1 cellular context compared by ENCODE assay signal in genomic region chr9:21802418-21803000, GRCh38.
A peak's percentile ranks its signal among the peaks of the same experiment; 100 is the strongest.
TF ChIP-seq lines count a peak whose summit lies in the region.

TSS of gene MTAP (plus strand) at chr9:21802636. CDS start at chr9:21802749, 113 bp downstream.

TF ChIP-seq in GM12878, 131 proteins besides CTCF, POLR2A, EP300 and RAD21 (continued from another document and continues in another):
- TF ChIP-seq JUNB (IDR thresholded peaks at IDR 0.05) (no peak), IKZF2 (IDR thresholded peaks at IDR 0.05) (0 out of 4 replicates have a peak, but pooled peaks of 1 of the 2 experiments have one; percentile 49), TARDBP (IDR thresholded peaks at IDR 0.05; ENCODE audit: borderline replicate concordance) (peak; percentile 19; the same call in 1 of the 2 replicates), SP1 (IDR thresholded peaks at IDR 0.05; ENCODE audit: low read depth, low read length) (peak; percentile 27), FOXK2 (IDR thresholded peaks at IDR 0.05) (0 out of 2 replicates have a peak, but pooled peaks have one; percentile 20), BCLAF1 (IDR thresholded peaks at IDR 0.05) (peak; percentile 44; the same call in 1 of the 2 replicates), ZBTB40 (IDR thresholded peaks at IDR 0.05; ENCODE audit: borderline replicate concordance) (peak; percentile 53; the same call in 1 of the 2 replicates), ZNF622 (IDR thresholded peaks at IDR 0.05) (no peak), GATAD2B (conservative IDR thresholded peaks at IDR 0.05; ENCODE audit: low read depth) (0 out of 2 replicates have a peak, but pooled peaks have one; percentile 66), LARP7 (IDR thresholded peaks at IDR 0.05) (peak; percentile 92), NR2F1 (conservative IDR thresholded peaks at IDR 0.05) (peak; percentile 36; the same call in 1 of the 2 replicates), EGR1 (IDR thresholded peaks at IDR 0.05; ENCODE audit: borderline replicate concordance in 1 of 2, low read depth in 2 of 2, low read length in 2 of 2) (peak in 1 of 2 experiments; percentile 95; a peak in 2 of 3 replicates), KLF5 (IDR thresholded peaks at IDR 0.05; ENCODE audit: partially characterized antibody) (no peak), RB1 (IDR thresholded peaks at IDR 0.05; ENCODE audit: borderline replicate concordance) (peak; percentile 34; the same call in 1 of the 2 replicates), NRF1 (conservative IDR thresholded peaks at IDR 0.05; ENCODE audit: low read depth, low read length) (no peak), MXI1 (IDR thresholded peaks at IDR 0.05; ENCODE audit: low read depth, low read length) (peak; percentile 58; the same call in 1 of the 2 replicates), ZNF217 (IDR thresholded peaks at IDR 0.05) (peak; percentile 50; the same call in 1 of the 2 replicates), REST (IDR thresholded peaks at IDR 0.05; ENCODE audit: low read depth, low read length) (no peak), ATF7 (IDR thresholded peaks at IDR 0.05; ENCODE audit: low read depth) (peak; percentile 16; the same call in 1 of the 2 replicates), ZNF687 (IDR thresholded peaks at IDR 0.05) (peak; percentile 48; the same call in 1 of the 2 replicates), GABPA (IDR thresholded peaks at IDR 0.05; ENCODE audit: low read depth) (peak; percentile 91), CBFB (IDR thresholded peaks at IDR 0.05; ENCODE audit: low read depth) (peak; percentile 49), E2F8 (IDR thresholded peaks at IDR 0.05; ENCODE audit: low read depth, partially characterized antibody) (peak; percentile 88), PKNOX1 (IDR thresholded peaks at IDR 0.05) (0 out of 2 replicates have a peak, but pooled peaks have one; percentile 7), NFXL1 (IDR thresholded peaks at IDR 0.05; ENCODE audit: borderline replicate concordance) (no peak), RBBP5 (conservative IDR thresholded peaks at IDR 0.05) (no peak), SUZ12 (IDR thresholded peaks at IDR 0.05; ENCODE audit: unreplicated experiment) (no peak), PML (IDR thresholded peaks at IDR 0.05; ENCODE audit: low read length) (peak; percentile 46; the same call in 1 of the 2 replicates), BACH1 (IDR thresholded peaks at IDR 0.05; ENCODE audit: borderline replicate concordance) (0 out of 2 replicates have a peak, but pooled peaks have one; percentile 38), SMARCA5 (IDR thresholded peaks at IDR 0.05) (0 out of 2 replicates have a peak, but pooled peaks have one; percentile 71), POU2F2 (IDR thresholded peaks at IDR 0.05; ENCODE audit: borderline replicate concordance, low read depth, low read length) (0 out of 3 replicates have a peak, but pooled peaks have one; percentile 8), PAX5 (IDR thresholded peaks at IDR 0.05; ENCODE audit: borderline replicate concordance, low read depth, low read length) (no peak; the same call in 1 of the 2 replicates), BHLHE40 (IDR thresholded peaks at IDR 0.05; ENCODE audit: borderline replicate concordance in 1 of 2, low read depth in 2 of 2, low read length in 1 of 2) (peak; percentile 21 to 90; a peak in 3 of 4 replicates), HDAC6 (IDR thresholded peaks at IDR 0.05; ENCODE audit: unreplicated experiment) (peak; percentile 63), IKZF1 (conservative IDR thresholded peaks at IDR 0.05) (peak; percentile 78; the same call in 1 of the 2 replicates), ZBTB33 (IDR thresholded peaks at IDR 0.05) (no peak), MYC (IDR thresholded peaks at IDR 0.05; ENCODE audit: insufficient read depth, insufficient read length, insufficient replicate concordance, low read length, severe bottlenecking) (peak; percentile 91), TCF3 (IDR thresholded peaks at IDR 0.05; ENCODE audit: borderline replicate concordance, insufficient read depth, low read depth, low read length) (0 out of 2 replicates have a peak, but pooled peaks have one; percentile 16), DPF2 (IDR thresholded peaks at IDR 0.05) (peak; percentile 84), SMAD5 (IDR thresholded peaks at IDR 0.05; ENCODE audit: low read depth) (peak; percentile 65; the same call in 1 of the 2 replicates)
